In genomic region chr6:138991206-138991605, GRCh38 we compare ENCODE assay signal across 22 cellular contexts.
"Had no signal": no experiment of that assay in that cellular context is flagged by ENCODE, and none has a peak within 500 bp of the region (broad histone marks: within the 10 kb centered on the region; RNA-seq: fewer than 3 reads in every experiment).

No MANE protein-coding gene starts in this region.

- FAIRE-seq: islet of Langerhans, urothelium cell line had no signal

- H3K4me3 Mint-ChIP-seq: activated CD4-positive, alpha-beta memory T cell treated with anti-CD3 and anti-CD28 coated beads for 36 hours; natural killer cell treated with Interleukin-12 subunit alpha and Interleukin-12 subunit beta and Interleukin-15 and Interleukin-18, amount 100 ng/mL, for 72 hours; stimulated activated effector memory CD8-positive, alpha-beta T cell treated with anti-CD3 and anti-CD28 coated beads, Interleukin-12 subunit alpha, Interleukin-12 subunit beta, amount 100 ng/mL, for 72 hours; stimulated activated naive CD8-positive, alpha-beta T cell treated with anti-CD3 and anti-CD28 coated beads, Interleukin-15, amount 100 ng/mL, for 72 hours had no signal

- H3K27me3 Mint-ChIP-seq: activated CD4-positive, alpha-beta memory T cell treated with anti-CD3 and anti-CD28 coated beads for 36 hours; stimulated activated naive CD8-positive, alpha-beta T cell treated with anti-CD3 and anti-CD28 coated beads, Interleukin-15, amount 100 ng/mL, for 72 hours had no signal

- H3K9me3 ChIP-seq: body of pancreas, heart left ventricle, neutrophil, ovary, transverse colon had no signal

- H3K9me3 Mint-ChIP-seq: activated CD4-positive, alpha-beta memory T cell treated with anti-CD3 and anti-CD28 coated beads for 36 hours; natural killer cell treated with Interleukin-12 subunit alpha and Interleukin-12 subunit beta and Interleukin-15 and Interleukin-18, amount 100 ng/mL, for 72 hours; stimulated activated effector memory CD8-positive, alpha-beta T cell treated with anti-CD3 and anti-CD28 coated beads, Interleukin-12 subunit alpha, Interleukin-12 subunit beta, amount 100 ng/mL, for 72 hours had no signal

- DNase-seq: activated CD4-positive, alpha-beta memory T cell treated with anti-CD3 and anti-CD28 coated beads for 36 hours; activated CD4-positive, alpha-beta T cell treated with anti-CD3 and anti-CD28 coated beads for 48 hours; activated naive CD4-positive, alpha-beta T cell treated with Interleukin-2 at 50 U/mL for 16 hours; activated T-cell treated with anti-CD3 and anti-CD28 coated beads, Interleukin-2, amount 50 U/mL, for 48 hours; anterior cingulate cortex; body of pancreas; heart left ventricle; left ventricle myocardium superior; mammary epithelial cell; ovary; right cardiac atrium; stimulated activated CD4-positive, alpha-beta T cell treated with anti-CD3 and anti-CD28 coated beads, Interleukin-12 subunit alpha, Interleukin-12 subunit beta, amount 100 ng/mL, for 4 hours; stimulated activated naive CD8-positive, alpha-beta T cell treated with anti-CD3 and anti-CD28 coated beads, Interleukin-15, amount 100 ng/mL, for 72 hours; T-helper 9 cell; transverse colon had no signal

- H3K36me3 ChIP-seq: cardiac muscle cell, heart left ventricle, neutrophil, ovary, transverse colon had no signal

- H3K27ac ChIP-seq: body of pancreas, cardiac muscle cell, epithelial cell of prostate, heart left ventricle, neutrophil, ovary, transverse colon had no signal

- H3K27ac Mint-ChIP-seq: activated CD4-positive, alpha-beta memory T cell treated with anti-CD3 and anti-CD28 coated beads for 36 hours; natural killer cell treated with Interleukin-12 subunit alpha and Interleukin-12 subunit beta and Interleukin-15 and Interleukin-18, amount 100 ng/mL, for 72 hours; stimulated activated effector memory CD8-positive, alpha-beta T cell treated with anti-CD3 and anti-CD28 coated beads, Interleukin-12 subunit alpha, Interleukin-12 subunit beta, amount 100 ng/mL, for 72 hours; stimulated activated naive CD8-positive, alpha-beta T cell treated with anti-CD3 and anti-CD28 coated beads, Interleukin-15, amount 100 ng/mL, for 72 hours had no signal

- ATAC-seq: body of pancreas; heart left ventricle; left ventricle myocardium superior; natural killer cell treated with Interleukin-12 subunit alpha and Interleukin-12 subunit beta and Interleukin-15 and Interleukin-18, amount 100 ng/mL, for 72 hours; right cardiac atrium; stimulated activated effector memory CD8-positive, alpha-beta T cell treated with anti-CD3 and anti-CD28 coated beads, Interleukin-12 subunit alpha, Interleukin-12 subunit beta, amount 100 ng/mL, for 72 hours; stimulated activated naive CD8-positive, alpha-beta T cell treated with anti-CD3 and anti-CD28 coated beads, Interleukin-15, amount 100 ng/mL, for 72 hours had no signal

- H3K4me3 ChIP-seq: body of pancreas, cardiac muscle cell, heart left ventricle, ovary, transverse colon had no signal

- H3K27me3 ChIP-seq: body of pancreas, cardiac muscle cell, heart left ventricle, neutrophil, ovary, transverse colon had no signal

- H3K36me3 Mint-ChIP-seq: natural killer cell treated with Interleukin-12 subunit alpha and Interleukin-12 subunit beta and Interleukin-15 and Interleukin-18, amount 100 ng/mL, for 72 hours had no signal
